In the genomic region with DNA sequence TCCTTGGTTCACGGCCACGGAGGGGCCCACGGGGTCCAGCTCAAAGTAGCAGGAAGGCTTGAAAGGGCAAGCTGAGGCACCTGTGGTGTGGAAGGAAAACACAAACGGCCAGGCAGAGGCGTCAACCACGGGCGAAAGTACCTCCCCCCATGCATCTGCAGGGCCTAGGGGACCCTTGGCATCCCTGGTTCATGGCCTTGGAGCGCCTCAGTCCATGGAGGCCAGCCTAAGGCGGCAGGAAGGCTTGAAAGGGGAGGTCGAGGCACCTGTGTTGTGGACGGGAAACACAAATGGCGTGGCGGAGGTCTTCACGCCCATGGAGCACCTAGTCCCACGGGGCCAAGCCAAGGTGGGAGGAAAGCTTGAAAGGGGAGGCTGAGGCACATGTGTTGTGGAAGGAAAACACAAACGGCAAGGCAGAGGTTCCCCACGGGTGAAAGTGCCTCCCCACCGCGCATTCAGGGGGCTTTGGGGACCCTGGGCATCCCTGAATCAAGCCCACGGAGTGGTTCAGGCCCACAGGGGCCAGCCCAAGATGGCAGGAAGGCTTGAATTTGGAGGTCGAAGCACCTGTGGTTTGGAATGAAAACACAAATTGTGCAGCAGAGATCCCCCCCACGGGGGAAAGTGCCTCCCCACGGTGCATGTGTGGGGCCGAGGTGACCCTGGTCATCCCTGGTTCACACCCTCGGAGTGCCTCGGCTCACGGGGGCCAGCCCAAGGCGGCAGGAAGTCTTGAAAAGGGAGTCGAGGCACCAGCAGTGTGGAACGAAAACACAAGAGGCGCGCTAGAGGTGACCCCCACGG, we compare ENCODE assay signal across 12 cellular contexts.
DNase-seq lines count a peak whose midpoint lies in the region; ATAC-seq, FAIRE-seq and TF ChIP-seq lines count a peak whose summit lies in the region.
"Had no signal": no experiment of that assay in that cellular context is flagged by ENCODE, and none has a peak within 500 bp of the region (broad histone marks: within the 10 kb centered on the region; RNA-seq: fewer than 3 reads in every experiment).

No MANE protein-coding gene starts in this region.

- peaks cover 100% of the 10 kb centered on the region for H3K9me3 ChIP-seq in mucosa of descending colon
- H3K9me3 ChIP-seq in uterus = no peaks in the 10 kb centered on the region

- H3K27ac ChIP-seq in coronary artery (no peak overlapping the region), uterus (no peak overlapping the region)
- H3K27ac ChIP-seq: cardiac muscle cell, tibial nerve had no signal

- H3K4me1 ChIP-seq in mucosa of descending colon (ENCODE audit: low read depth) (no peaks in the 10 kb centered on the region), uterus (no peaks in the 10 kb centered on the region)
- H3K4me1 ChIP-seq: tibial nerve had no signal

- intact Hi-C loops in mucosa of descending colon (cut with DNase I, micrococcal nuclease) = no loop called here
- intact Hi-C loops in uterus (cut with DNase I; ENCODE audit: low total_unique reads) = no loop called here

- TF ChIP-seq POLR2A in uterus (IDR thresholded peaks at IDR 0.05) (no peak), GM12892 (IDR thresholded peaks at IDR 0.05; ENCODE audit: low read depth, low read length) (no peak)

- no peaks in the 10 kb centered on the region for H3K36me3 ChIP-seq in mucosa of descending colon (ENCODE audit: low read depth)
- H3K36me3 ChIP-seq in uterus = no peaks in the 10 kb centered on the region
- H3K36me3 ChIP-seq: cardiac muscle cell, tibial nerve had no signal

- ATAC-seq in mucosa of descending colon = no peak

- no peaks in the 10 kb centered on the region for H3K27me3 ChIP-seq in uterus
- H3K27me3 ChIP-seq: cardiac muscle cell, tibial nerve had no signal

- FAIRE-seq in D721Med (lab: Jason Lieb, UNC) (no peak), GM12892 (lab: Jason Lieb, UNC) (no peak)
- FAIRE-seq: HTR-8/SVneo had no signal

- peak; percentile 0 for DNase-seq in stimulated activated CD4-positive, alpha-beta T cell treated with anti-CD3 and anti-CD28 coated beads, Interleukin-15, amount 100 ng/mL, for 24 hours
- DNase-seq in stimulated activated CD4-positive, alpha-beta T cell treated with anti-CD3 and anti-CD28 coated beads, Interleukin-2, amount 100 ng/mL, for 48 hours = no peak
- DNase-seq in coronary artery (ENCODE audit: low spot score) (peak; percentile 58), mucosa of descending colon (peak in 2 of 3 donors; percentile 7 to 31), uterus (peak; percentile 1 to 3), D721Med (ENCODE audit: insufficient read length, low spot score) (no peak), OCI-M1 (lab: John Stamatoyannopoulos, UW) (no peak), GM12892 (ENCODE audit: insufficient read length) (no peak)
- DNase-seq: NCI-H146 had no signal

- TF ChIP-seq CTCF in coronary artery (IDR thresholded peaks at IDR 0.05) (no peak), mucosa of descending colon (IDR thresholded peaks at IDR 0.05) (no peak), uterus (IDR thresholded peaks at IDR 0.05) (no peak), D721Med (IDR thresholded peaks at IDR 0.05; ENCODE audit: insufficient read depth, missing control alignments) (no peak)

- H3K4me3 ChIP-seq in coronary artery (no peak overlapping the region), mucosa of descending colon (no peak overlapping the region), uterus (no peak overlapping the region)
- H3K4me3 ChIP-seq: cardiac muscle cell, tibial nerve had no signal

Comparison
In these comparisons a context has a peak if more than half of its experiments do, and no peak if none do; other contexts are left out.
1. DNase-seq: peak in stimulated activated CD4-positive, alpha-beta T cell treated with anti-CD3 and anti-CD28 coated beads, Interleukin-15, amount 100 ng/mL, for 24 hours (single experiment), coronary artery (single experiment), mucosa of descending colon (2 of 3) and uterus (2 of 2); none in stimulated activated CD4-positive, alpha-beta T cell treated with anti-CD3 and anti-CD28 coated beads, Interleukin-2, amount 100 ng/mL, for 48 hours (0 of 2), D721Med (single experiment), OCI-M1 (single experiment) and GM12892 (single experiment).